ENCODE assay signal across 1 cellular context in genomic region chr3:14836049-14836468, GRCh38.
TF ChIP-seq lines count a peak whose summit lies in the region.

No MANE protein-coding gene starts in this region.

TF ChIP-seq in K562, 482 proteins besides CTCF, POLR2A, EP300 and RAD21 (continued from another document and continues in another):
- TF ChIP-seq CREM (IDR thresholded peaks at IDR 0.05; ENCODE audit: low read depth), result peak; percentile 77
- TF ChIP-seq BRD4 (IDR thresholded peaks at IDR 0.05), result no peak
- TF ChIP-seq FOXK2 (conservative IDR thresholded peaks at IDR 0.05 in 1 of 2, IDR thresholded peaks at IDR 0.05 in 1 of 2; ENCODE audit: low read depth in 2 of 2), result peak in 1 of 2 experiments; percentile 43; a peak in 1 of 4 replicates
- TF ChIP-seq BCOR (IDR thresholded peaks at IDR 0.05), result no peak
- TF ChIP-seq, protein P1, sequence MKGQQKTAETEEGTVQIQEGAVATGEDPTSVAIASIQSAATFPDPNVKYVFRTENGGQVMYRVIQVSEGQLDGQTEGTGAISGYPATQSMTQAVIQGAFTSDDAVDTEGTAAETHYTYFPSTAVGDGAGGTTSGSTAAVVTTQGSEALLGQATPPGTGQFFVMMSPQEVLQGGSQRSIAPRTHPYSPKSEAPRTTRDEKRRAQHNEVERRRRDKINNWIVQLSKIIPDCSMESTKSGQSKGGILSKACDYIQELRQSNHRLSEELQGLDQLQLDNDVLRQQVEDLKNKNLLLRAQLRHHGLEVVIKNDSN (CRISPR knock-in tag; IDR thresholded peaks at IDR 0.05), result peak; percentile 36; the same call in 1 of the 2 replicates
- no peak for TF ChIP-seq NONO (IDR thresholded peaks at IDR 0.05; ENCODE audit: low read depth in 2 of 2, low read length in 1 of 2)
- TF ChIP-seq CTBP1 (IDR thresholded peaks at IDR 0.05; ENCODE audit: borderline replicate concordance), result peak; percentile 98
- TF ChIP-seq MYNN (IDR thresholded peaks at IDR 0.05), result peak; percentile 65; the same call in 1 of the 2 replicates
- no peak for TF ChIP-seq MYNN (CRISPR knock-in tag; IDR thresholded peaks at IDR 0.05)
- peak; percentile 87 for TF ChIP-seq CEBPB (tag; IDR thresholded peaks at IDR 0.05)
- peak in 1 of 2 experiments; percentile 52; a peak in 1 of 3 replicates for TF ChIP-seq CBX3 (IDR thresholded peaks at IDR 0.05; ENCODE audit: borderline replicate concordance in 1 of 2, low read length in 2 of 2)
- TF ChIP-seq NR2C2 (CRISPR knock-in tag; IDR thresholded peaks at IDR 0.05), result peak; percentile 74; the same call in 1 of the 2 replicates
- peak; percentile 82 for TF ChIP-seq NR2C2 (tag; IDR thresholded peaks at IDR 0.05)
- TF ChIP-seq CEBPG (CRISPR knock-in tag; IDR thresholded peaks at IDR 0.05), result peak; percentile 88
- TF ChIP-seq CEBPG (tag; conservative IDR thresholded peaks at IDR 0.05 in 1 of 2, IDR thresholded peaks at IDR 0.05 in 1 of 2), result no peak; a peak in 2 of 4 replicates
- TF ChIP-seq RBFOX2 (IDR thresholded peaks at IDR 0.05; ENCODE audit: low read depth, low read length), result no peak
- 0 out of 2 replicates have a peak, but pooled peaks have one; percentile 6 for TF ChIP-seq CHD2 (IDR thresholded peaks at IDR 0.05; ENCODE audit: low read depth, low read length)
- TF ChIP-seq ZBTB33 (CRISPR knock-in tag; IDR thresholded peaks at IDR 0.05), result no peak
- peak; percentile 60; the same call in 1 of the 2 replicates for TF ChIP-seq TEAD4 (IDR thresholded peaks at IDR 0.05; ENCODE audit: low read length)
- no peak for TF ChIP-seq TEAD4 (CRISPR knock-in tag; IDR thresholded peaks at IDR 0.05; ENCODE audit: borderline replicate concordance)
- no peak for TF ChIP-seq NR3C1 (CRISPR knock-in tag; IDR thresholded peaks at IDR 0.05)
- peak in 1 of 2 experiments; percentile 65; a peak in 1 of 4 replicates for TF ChIP-seq SRF (CRISPR knock-in tag; IDR thresholded peaks at IDR 0.05)
- TF ChIP-seq BHLHE40 (IDR thresholded peaks at IDR 0.05; ENCODE audit: low read length), result peak; percentile 52; the same call in 1 of the 2 replicates
- TF ChIP-seq ZNF124 (CRISPR knock-in tag; IDR thresholded peaks at IDR 0.05), result no peak
- TF ChIP-seq ATF7 (IDR thresholded peaks at IDR 0.05), result peak; percentile 96
- no peak for TF ChIP-seq HLTF (IDR thresholded peaks at IDR 0.05)
- TF ChIP-seq ZMIZ1 (IDR thresholded peaks at IDR 0.05; ENCODE audit: low read depth in 2 of 2, low read length in 2 of 2), result 0 out of 4 replicates have a peak, but pooled peaks of 1 of the 2 experiments have one; percentile 40
- TF ChIP-seq SMAD1 (IDR thresholded peaks at IDR 0.05; ENCODE audit: low read depth, low read length, partially characterized antibody), result no peak
- TF ChIP-seq POLR2AphosphoS2 (IDR thresholded peaks at IDR 0.05; ENCODE audit: low read length), result no peak
- no peak for TF ChIP-seq SRSF7 (optimal IDR thresholded peaks at IDR 0.05; ENCODE audit: low read depth, low read length)
- no peak for TF ChIP-seq SRSF1 (IDR thresholded peaks at IDR 0.05; ENCODE audit: low read depth, low read length)
- peak; percentile 89 for TF ChIP-seq CBFA2T3 (IDR thresholded peaks at IDR 0.05)
- no peak for TF ChIP-seq SMC3 (conservative IDR thresholded peaks at IDR 0.05; ENCODE audit: insufficient read depth, low read depth, low read length)
- TF ChIP-seq E4F1 (CRISPR knock-in tag; IDR thresholded peaks at IDR 0.05; ENCODE audit: borderline replicate concordance), result no peak
- no peak for TF ChIP-seq ZBTB1 (CRISPR knock-in tag; IDR thresholded peaks at IDR 0.05; ENCODE audit: borderline replicate concordance, low read depth)
- peak; percentile 72 for TF ChIP-seq TAL1 (IDR thresholded peaks at IDR 0.05)
- no peak for TF ChIP-seq CBX2 (IDR thresholded peaks at IDR 0.05; ENCODE audit: insufficient read depth, low read length, poor library complexity, severe bottlenecking)
- TF ChIP-seq FOXM1 (IDR thresholded peaks at IDR 0.05; ENCODE audit: low read depth), result no peak
- TF ChIP-seq FOXM1 (CRISPR knock-in tag; IDR thresholded peaks at IDR 0.05; ENCODE audit: low read depth), result no peak
- no peak for TF ChIP-seq ZNF644 (tag; IDR thresholded peaks at IDR 0.05; ENCODE audit: low read depth)
- TF ChIP-seq NCOA1 (IDR thresholded peaks at IDR 0.05; ENCODE audit: low read depth), result peak; percentile 39; the same call in 1 of the 2 replicates
- 0 out of 2 replicates have a peak, but pooled peaks have one; percentile 35 for TF ChIP-seq MYC (IDR thresholded peaks at IDR 0.05; ENCODE audit: low read depth, low read length)
- no peak for TF ChIP-seq MYC (CRISPR knock-in tag; IDR thresholded peaks at IDR 0.05; ENCODE audit: borderline replicate concordance, low read depth)
- peak; percentile 90 for TF ChIP-seq ARID1B (IDR thresholded peaks at IDR 0.05)
- peak; percentile 64; the same call in 1 of the 2 replicates for TF ChIP-seq CREB1 (IDR thresholded peaks at IDR 0.05)
- TF ChIP-seq CREB1 (CRISPR knock-in tag; IDR thresholded peaks at IDR 0.05), result no peak
- no peak for TF ChIP-seq HINFP (tag; conservative IDR thresholded peaks at IDR 0.05; ENCODE audit: low read depth)
- TF ChIP-seq ZBTB7A (IDR thresholded peaks at IDR 0.05; ENCODE audit: borderline replicate concordance, control insufficient read depth, low read depth, low read length), result peak; percentile 85
- no peak for TF ChIP-seq RBBP5 (IDR thresholded peaks at IDR 0.05; ENCODE audit: borderline replicate concordance, insufficient read depth, low read length, poor library complexity, severe bottlenecking)
- TF ChIP-seq POLR2AphosphoS5 (IDR thresholded peaks at IDR 0.05; ENCODE audit: control insufficient read depth, insufficient read depth, low read depth, low read length), result peak; percentile 66; the same call in 1 of the 2 replicates
- TF ChIP-seq RNF2 (IDR thresholded peaks at IDR 0.05), result peak; percentile 62; the same call in 1 of the 2 replicates
- TF ChIP-seq TFAP4 (CRISPR knock-in tag; IDR thresholded peaks at IDR 0.05; ENCODE audit: borderline replicate concordance), result peak; percentile 64; the same call in 1 of the 2 replicates
- TF ChIP-seq FOXJ2 (tag; IDR thresholded peaks at IDR 0.05), result no peak
- TF ChIP-seq ZNF584 (CRISPR knock-in tag; IDR thresholded peaks at IDR 0.05; ENCODE audit: low read depth), result peak; percentile 53; the same call in 1 of the 2 replicates
- TF ChIP-seq YY1 (IDR thresholded peaks at IDR 0.05; ENCODE audit: borderline replicate concordance in 1 of 3, control insufficient read depth in 1 of 3, extremely low read depth in 1 of 3, insufficient read depth in 3 of 3, insufficient read length in 1 of 3, insufficient replicate concordance in 2 of 3, low read depth in 1 of 3, low read length in 2 of 3), result peak in 1 of 3 experiments; percentile 9
- TF ChIP-seq ZNF740 (CRISPR knock-in tag; IDR thresholded peaks at IDR 0.05), result 0 out of 2 replicates have a peak, but pooled peaks have one; percentile 47
- no peak for TF ChIP-seq ZNF740 (tag; IDR thresholded peaks at IDR 0.05)
- no peak for TF ChIP-seq NR4A1 (CRISPR knock-in tag; IDR thresholded peaks at IDR 0.05)
- TF ChIP-seq NR4A1 (tag; IDR thresholded peaks at IDR 0.05), result peak; percentile 38; the same call in 1 of the 2 replicates
- peak in 1 of 2 experiments; percentile 34; a peak in 2 of 4 replicates for TF ChIP-seq NRF1 (conservative IDR thresholded peaks at IDR 0.05 in 1 of 2, IDR thresholded peaks at IDR 0.05 in 1 of 2)
- peak; percentile 56 for TF ChIP-seq FOSL1 (tag; conservative IDR thresholded peaks at IDR 0.05)
- TF ChIP-seq, protein P2, sequence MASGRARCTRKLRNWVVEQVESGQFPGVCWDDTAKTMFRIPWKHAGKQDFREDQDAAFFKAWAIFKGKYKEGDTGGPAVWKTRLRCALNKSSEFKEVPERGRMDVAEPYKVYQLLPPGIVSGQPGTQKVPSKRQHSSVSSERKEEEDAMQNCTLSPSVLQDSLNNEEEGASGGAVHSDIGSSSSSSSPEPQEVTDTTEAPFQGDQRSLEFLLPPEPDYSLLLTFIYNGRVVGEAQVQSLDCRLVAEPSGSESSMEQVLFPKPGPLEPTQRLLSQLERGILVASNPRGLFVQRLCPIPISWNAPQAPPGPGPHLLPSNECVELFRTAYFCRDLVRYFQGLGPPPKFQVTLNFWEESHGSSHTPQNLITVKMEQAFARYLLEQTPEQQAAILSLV (tag; IDR thresholded peaks at IDR 0.05), result no peak
- TF ChIP-seq NR2C1 (IDR thresholded peaks at IDR 0.05), result peak; percentile 92
- TF ChIP-seq NR2C1 (tag; IDR thresholded peaks at IDR 0.05), result peak; percentile 93
- TF ChIP-seq, protein P3, sequence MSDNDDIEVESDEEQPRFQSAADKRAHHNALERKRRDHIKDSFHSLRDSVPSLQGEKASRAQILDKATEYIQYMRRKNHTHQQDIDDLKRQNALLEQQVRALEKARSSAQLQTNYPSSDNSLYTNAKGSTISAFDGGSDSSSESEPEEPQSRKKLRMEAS (CRISPR knock-in tag; IDR thresholded peaks at IDR 0.05), result peak; percentile 82
